ENCODE assay signal across 1 cellular context in genomic region chr12:56116267-56117081, GRCh38.
TF ChIP-seq lines count a peak whose summit lies in the region.

TSS of gene RPL41 (plus strand) at chr12:56116633.

TF ChIP-seq in K562, 482 proteins besides CTCF, POLR2A, EP300 and RAD21 (continued from another document and continues in another):
- peak in 1 of 2 experiments; percentile 84; a peak in 2 of 4 replicates for TF ChIP-seq ZNF318 (IDR thresholded peaks at IDR 0.05; ENCODE audit: borderline replicate concordance in 1 of 2, low read depth in 1 of 2)
- TF ChIP-seq MEF2D (tag; conservative IDR thresholded peaks at IDR 0.05; ENCODE audit: low read depth): 0 out of 2 replicates have a peak, but pooled peaks have one; percentile 32
- no peak for TF ChIP-seq MAFK (IDR thresholded peaks at IDR 0.05; ENCODE audit: low read length)
- TF ChIP-seq ADNP (tag; IDR thresholded peaks at IDR 0.05): no peak
- peak; percentile 3; the same call in 1 of the 2 replicates for TF ChIP-seq TEAD4 (IDR thresholded peaks at IDR 0.05; ENCODE audit: low read length)
- TF ChIP-seq TEAD4 (CRISPR knock-in tag; IDR thresholded peaks at IDR 0.05; ENCODE audit: borderline replicate concordance): no peak
- TF ChIP-seq YY1 (IDR thresholded peaks at IDR 0.05; ENCODE audit: borderline replicate concordance in 1 of 3, control insufficient read depth in 1 of 3, extremely low read depth in 1 of 3, insufficient read depth in 3 of 3, insufficient read length in 1 of 3, insufficient replicate concordance in 2 of 3, low read depth in 1 of 3, low read length in 2 of 3): peak; percentile 62 to 88 (median 85)
- no peak for TF ChIP-seq ZNF583 (CRISPR knock-in tag; IDR thresholded peaks at IDR 0.05)
- no peak for TF ChIP-seq ESRRB (CRISPR knock-in tag; IDR thresholded peaks at IDR 0.05; ENCODE audit: borderline replicate concordance)
- peak; percentile 89 for TF ChIP-seq CHAMP1 (IDR thresholded peaks at IDR 0.05)
- TF ChIP-seq NBN (IDR thresholded peaks at IDR 0.05; ENCODE audit: low read depth): peak; percentile 88
- TF ChIP-seq PHTF2 (CRISPR knock-in tag; IDR thresholded peaks at IDR 0.05): no peak
- peak; percentile 58; the same call in 1 of the 2 replicates for TF ChIP-seq REST (CRISPR knock-in tag; IDR thresholded peaks at IDR 0.05; ENCODE audit: low read depth)
- TF ChIP-seq ZNF699 (CRISPR knock-in tag; IDR thresholded peaks at IDR 0.05; ENCODE audit: insufficient replicate concordance): no peak
- peak; percentile 76 for TF ChIP-seq ZNF512 (tag; IDR thresholded peaks at IDR 0.05)
- 0 out of 2 replicates have a peak, but pooled peaks have one; percentile 54 for TF ChIP-seq E2F3 (CRISPR knock-in tag; IDR thresholded peaks at IDR 0.05)
- TF ChIP-seq ZNF253 (CRISPR knock-in tag; conservative IDR thresholded peaks at IDR 0.05): peak; percentile 70; the same call in 1 of the 2 replicates
- TF ChIP-seq L3MBTL2 (IDR thresholded peaks at IDR 0.05): peak; percentile 82
- peak; percentile 99 for TF ChIP-seq POLR2AphosphoS5 (IDR thresholded peaks at IDR 0.05; ENCODE audit: control insufficient read depth, insufficient read depth, low read depth, low read length)
- peak; percentile 100 for TF ChIP-seq ZNF740 (CRISPR knock-in tag; IDR thresholded peaks at IDR 0.05)
- TF ChIP-seq ZNF740 (tag; IDR thresholded peaks at IDR 0.05): peak in 1 of 2 experiments; percentile 100; a peak in 2 of 4 replicates
- TF ChIP-seq ETS1 (conservative IDR thresholded peaks at IDR 0.05; ENCODE audit: control insufficient read depth, low read depth, low read length): peak; percentile 74; the same call in 1 of the 2 replicates
- peak; percentile 92 for TF ChIP-seq ATF7 (IDR thresholded peaks at IDR 0.05)
- peak; percentile 50 for TF ChIP-seq CTBP1 (IDR thresholded peaks at IDR 0.05; ENCODE audit: borderline replicate concordance)
- TF ChIP-seq TAF1 (IDR thresholded peaks at IDR 0.05; ENCODE audit: control insufficient read depth, extremely low read depth, insufficient read depth, low read length, severe bottlenecking): peak; percentile 98
- TF ChIP-seq CREB3 (tag; conservative IDR thresholded peaks at IDR 0.05; ENCODE audit: low read depth): no peak
- no peak for TF ChIP-seq SAFB (IDR thresholded peaks at IDR 0.05; ENCODE audit: borderline replicate concordance, low read depth, low read length)
- TF ChIP-seq CREB5 (CRISPR knock-in tag; IDR thresholded peaks at IDR 0.05): no peak
- no peak for TF ChIP-seq TCFL5 (CRISPR knock-in tag; conservative IDR thresholded peaks at IDR 0.05)
- TF ChIP-seq DEAF1 (CRISPR knock-in tag; IDR thresholded peaks at IDR 0.05): no peak
